In the genomic region with DNA sequence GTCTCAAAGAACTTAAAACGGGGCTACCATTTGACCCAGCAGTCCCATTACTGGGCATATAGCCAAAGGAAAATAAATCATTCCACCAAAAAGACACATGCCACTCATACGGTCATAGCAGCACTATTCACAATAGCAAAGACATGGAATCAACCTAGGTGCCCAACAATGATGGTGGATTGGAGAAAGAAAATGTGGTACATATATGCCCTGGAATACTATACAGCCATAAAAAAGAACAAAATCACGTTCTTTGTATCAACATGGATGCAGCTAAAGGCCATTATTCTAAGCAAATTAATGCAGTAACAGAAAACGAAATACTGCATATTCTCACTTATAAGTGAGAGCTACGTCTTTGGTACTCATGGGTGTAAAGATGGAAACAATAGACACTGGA, we compare ENCODE assay signal across 8 cellular contexts.
"Had no signal": no experiment of that assay in that cellular context is flagged by ENCODE, and none has a peak within 500 bp of the region (broad histone marks: within the 10 kb centered on the region; RNA-seq: fewer than 3 reads in every experiment).

No MANE protein-coding gene starts in this region.

- FAIRE-seq: G401.6, GM12878, GM12891, GM12892, GM18507, GM19239 had no signal

- H3K4me3 ChIP-seq: GM12878 had no signal

- DNase-seq: GDM1, GF-D8 had no signal

- ATAC-seq: GM12878 had no signal
